ENCODE assay signal across 17 cellular contexts in genomic region chr1:40838980-40839942, GRCh38. TPM values are rescaled to one million over a fixed set of nuclear protein-coding genes. Genes with fewer than 3 reads are reported as not detected.
"Had no signal": no experiment of that assay in that cellular context is flagged by ENCODE, and none has a peak within 500 bp of the region (broad histone marks: within the 10 kb centered on the region; RNA-seq: fewer than 3 reads in every experiment).

No MANE protein-coding gene starts in this region.

- H3K4me2 ChIP-seq: hepatocyte had no signal

- ATAC-seq: gastrocnemius medialis, T-helper 17 cell had no signal

- H3K79me2 ChIP-seq: hepatocyte, parathyroid adenoma had no signal

- H3K27me3 ChIP-seq: adrenal gland, gastrocnemius medialis, hepatocyte had no signal

- H3K4me1 ChIP-seq: adrenal gland, gastrocnemius medialis, parathyroid adenoma, tibial nerve had no signal

- H3K4me3 Mint-ChIP-seq: memory B cell, neural crest cell, T-helper 17 cell, WTC11 had no signal

- H3K9ac ChIP-seq: parathyroid adenoma had no signal

- H3K4me3 ChIP-seq: adrenal gland, gastrocnemius medialis, hepatocyte, tibial nerve had no signal

- H3K27ac Mint-ChIP-seq: memory B cell, T-helper 17 cell, WTC11 had no signal

- H3K4me1 Mint-ChIP-seq: memory B cell had no signal

- DNase-seq: activated gamma-delta T cell treated with Interleukin-2 at 50 U/mL for 16 hours; activated T-cell treated with anti-CD3 and anti-CD28 coated beads, Interleukin-2, amount 50 U/mL, for 48 hours; adrenal gland; central memory CD4-positive, alpha-beta T cell; cortex of kidney; effector CD8-positive, alpha-beta T cell; gastrocnemius medialis; kidney glomerular epithelial cell; SHP77 treated with DMSO at 0.1 percent for 48 hours; T-helper 17 cell had no signal

- H3K27ac ChIP-seq: adrenal gland, epithelial cell of prostate, gastrocnemius medialis, hepatocyte, parathyroid adenoma, tibial nerve had no signal

- H3K36me3 ChIP-seq: adrenal gland, gastrocnemius medialis, tibial nerve had no signal

- H2AFZ ChIP-seq: hepatocyte, parathyroid adenoma had no signal

- H3K9me3 ChIP-seq: adrenal gland, gastrocnemius medialis had no signal

RNA-seq across cellular contexts. Expression of gene KCNQ4, which starts 55.7 kb away (rescaled TPM):
- total RNA-seq: hepatocyte had no signal
